Comparison of ENCODE assay signal across 1 cellular context in the genomic region with DNA sequence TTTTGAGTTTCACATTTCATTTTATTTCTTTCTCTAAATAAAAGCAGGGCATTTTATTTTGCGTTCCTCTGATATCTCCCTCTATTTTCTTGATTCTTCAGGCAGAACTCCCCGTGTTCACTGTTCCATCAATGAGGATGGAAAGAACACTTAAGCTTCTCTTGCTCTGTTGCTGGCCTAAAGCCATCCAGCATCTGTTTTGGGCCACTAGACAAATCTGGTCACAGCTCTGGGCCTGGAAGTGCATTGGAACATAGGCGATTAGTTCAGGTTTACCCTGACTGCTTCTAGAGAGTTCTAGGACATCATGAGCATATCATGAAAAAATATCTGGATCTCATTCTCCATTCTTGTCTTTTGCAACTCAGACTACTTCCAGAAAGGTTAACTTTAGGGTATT.
TF ChIP-seq lines count a peak whose summit lies in the region.

No MANE protein-coding gene starts in this region.

TF ChIP-seq in GM23338, 12 proteins besides CTCF, POLR2A, EP300 and RAD21:
- TF ChIP-seq, protein P1, sequence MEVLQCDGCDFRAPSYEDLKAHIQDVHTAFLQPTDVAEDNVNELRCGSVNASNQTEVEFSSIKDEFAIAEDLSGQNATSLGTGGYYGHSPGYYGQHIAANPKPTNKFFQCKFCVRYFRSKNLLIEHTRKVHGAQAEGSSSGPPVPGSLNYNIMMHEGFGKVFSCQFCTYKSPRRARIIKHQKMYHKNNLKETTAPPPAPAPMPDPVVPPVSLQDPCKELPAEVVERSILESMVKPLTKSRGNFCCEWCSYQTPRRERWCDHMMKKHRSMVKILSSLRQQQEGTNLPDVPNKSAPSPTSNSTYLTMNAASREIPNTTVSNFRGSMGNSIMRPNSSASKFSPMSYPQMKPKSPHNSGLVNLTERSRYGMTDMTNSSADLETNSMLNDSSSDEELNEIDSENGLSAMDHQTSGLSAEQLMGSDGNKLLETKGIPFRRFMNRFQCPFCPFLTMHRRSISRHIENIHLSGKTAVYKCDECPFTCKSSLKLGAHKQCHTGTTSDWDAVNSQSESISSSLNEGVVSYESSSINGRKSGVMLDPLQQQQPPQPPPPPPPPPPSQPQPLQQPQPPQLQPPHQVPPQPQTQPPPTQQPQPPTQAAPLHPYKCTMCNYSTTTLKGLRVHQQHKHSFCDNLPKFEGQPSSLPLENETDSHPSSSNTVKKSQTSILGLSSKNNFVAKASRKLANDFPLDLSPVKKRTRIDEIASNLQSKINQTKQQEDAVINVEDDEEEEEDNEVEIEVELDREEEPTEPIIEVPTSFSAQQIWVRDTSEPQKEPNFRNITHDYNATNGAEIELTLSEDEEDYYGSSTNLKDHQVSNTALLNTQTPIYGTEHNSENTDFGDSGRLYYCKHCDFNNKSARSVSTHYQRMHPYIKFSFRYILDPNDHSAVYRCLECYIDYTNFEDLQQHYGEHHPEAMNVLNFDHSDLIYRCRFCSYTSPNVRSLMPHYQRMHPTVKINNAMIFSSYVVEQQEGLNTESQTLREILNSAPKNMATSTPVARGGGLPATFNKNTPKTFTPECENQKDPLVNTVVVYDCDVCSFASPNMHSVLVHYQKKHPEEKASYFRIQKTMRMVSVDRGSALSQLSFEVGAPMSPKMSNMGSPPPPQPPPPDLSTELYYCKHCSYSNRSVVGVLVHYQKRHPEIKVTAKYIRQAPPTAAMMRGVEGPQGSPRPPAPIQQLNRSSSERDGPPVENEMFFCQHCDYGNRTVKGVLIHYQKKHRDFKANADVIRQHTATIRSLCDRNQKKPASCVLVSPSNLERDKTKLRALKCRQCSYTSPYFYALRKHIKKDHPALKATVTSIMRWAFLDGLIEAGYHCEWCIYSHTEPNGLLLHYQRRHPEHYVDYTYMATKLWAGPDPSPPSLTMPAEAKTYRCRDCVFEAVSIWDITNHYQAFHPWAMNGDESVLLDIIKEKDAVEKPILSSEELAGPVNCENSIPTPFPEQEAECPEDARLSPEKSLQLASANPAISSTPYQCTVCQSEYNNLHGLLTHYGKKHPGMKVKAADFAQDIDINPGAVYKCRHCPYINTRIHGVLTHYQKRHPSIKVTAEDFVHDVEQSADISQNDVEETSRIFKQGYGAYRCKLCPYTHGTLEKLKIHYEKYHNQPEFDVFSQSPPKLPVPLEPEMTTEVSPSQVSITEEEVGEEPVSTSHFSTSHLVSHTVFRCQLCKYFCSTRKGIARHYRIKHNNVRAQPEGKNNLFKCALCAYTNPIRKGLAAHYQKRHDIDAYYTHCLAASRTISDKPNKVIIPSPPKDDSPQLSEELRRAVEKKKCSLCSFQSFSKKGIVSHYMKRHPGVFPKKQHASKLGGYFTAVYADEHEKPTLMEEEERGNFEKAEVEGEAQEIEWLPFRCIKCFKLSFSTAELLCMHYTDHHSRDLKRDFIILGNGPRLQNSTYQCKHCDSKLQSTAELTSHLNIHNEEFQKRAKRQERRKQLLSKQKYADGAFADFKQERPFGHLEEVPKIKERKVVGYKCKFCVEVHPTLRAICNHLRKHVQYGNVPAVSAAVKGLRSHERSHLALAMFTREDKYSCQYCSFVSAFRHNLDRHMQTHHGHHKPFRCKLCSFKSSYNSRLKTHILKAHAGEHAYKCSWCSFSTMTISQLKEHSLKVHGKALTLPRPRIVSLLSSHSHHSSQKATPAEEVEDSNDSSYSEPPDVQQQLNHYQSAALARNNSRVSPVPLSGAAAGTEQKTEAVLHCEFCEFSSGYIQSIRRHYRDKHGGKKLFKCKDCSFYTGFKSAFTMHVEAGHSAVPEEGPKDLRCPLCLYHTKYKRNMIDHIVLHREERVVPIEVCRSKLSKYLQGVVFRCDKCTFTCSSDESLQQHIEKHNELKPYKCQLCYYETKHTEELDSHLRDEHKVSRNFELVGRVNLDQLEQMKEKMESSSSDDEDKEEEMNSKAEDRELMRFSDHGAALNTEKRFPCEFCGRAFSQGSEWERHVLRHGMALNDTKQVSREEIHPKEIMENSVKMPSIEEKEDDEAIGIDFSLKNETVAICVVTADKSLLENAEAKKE (CRISPR knock-in tag; IDR thresholded peaks at IDR 0.05): no peak
- TF ChIP-seq STAT1 (IDR thresholded peaks at IDR 0.05; ENCODE audit: unreplicated experiment): no peak
- TF ChIP-seq POLR2AphosphoS5 (IDR thresholded peaks at IDR 0.05; ENCODE audit: low read depth): no peak
- TF ChIP-seq, protein P2, sequence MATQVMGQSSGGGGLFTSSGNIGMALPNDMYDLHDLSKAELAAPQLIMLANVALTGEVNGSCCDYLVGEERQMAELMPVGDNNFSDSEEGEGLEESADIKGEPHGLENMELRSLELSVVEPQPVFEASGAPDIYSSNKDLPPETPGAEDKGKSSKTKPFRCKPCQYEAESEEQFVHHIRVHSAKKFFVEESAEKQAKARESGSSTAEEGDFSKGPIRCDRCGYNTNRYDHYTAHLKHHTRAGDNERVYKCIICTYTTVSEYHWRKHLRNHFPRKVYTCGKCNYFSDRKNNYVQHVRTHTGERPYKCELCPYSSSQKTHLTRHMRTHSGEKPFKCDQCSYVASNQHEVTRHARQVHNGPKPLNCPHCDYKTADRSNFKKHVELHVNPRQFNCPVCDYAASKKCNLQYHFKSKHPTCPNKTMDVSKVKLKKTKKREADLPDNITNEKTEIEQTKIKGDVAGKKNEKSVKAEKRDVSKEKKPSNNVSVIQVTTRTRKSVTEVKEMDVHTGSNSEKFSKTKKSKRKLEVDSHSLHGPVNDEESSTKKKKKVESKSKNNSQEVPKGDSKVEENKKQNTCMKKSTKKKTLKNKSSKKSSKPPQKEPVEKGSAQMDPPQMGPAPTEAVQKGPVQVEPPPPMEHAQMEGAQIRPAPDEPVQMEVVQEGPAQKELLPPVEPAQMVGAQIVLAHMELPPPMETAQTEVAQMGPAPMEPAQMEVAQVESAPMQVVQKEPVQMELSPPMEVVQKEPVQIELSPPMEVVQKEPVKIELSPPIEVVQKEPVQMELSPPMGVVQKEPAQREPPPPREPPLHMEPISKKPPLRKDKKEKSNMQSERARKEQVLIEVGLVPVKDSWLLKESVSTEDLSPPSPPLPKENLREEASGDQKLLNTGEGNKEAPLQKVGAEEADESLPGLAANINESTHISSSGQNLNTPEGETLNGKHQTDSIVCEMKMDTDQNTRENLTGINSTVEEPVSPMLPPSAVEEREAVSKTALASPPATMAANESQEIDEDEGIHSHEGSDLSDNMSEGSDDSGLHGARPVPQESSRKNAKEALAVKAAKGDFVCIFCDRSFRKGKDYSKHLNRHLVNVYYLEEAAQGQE (IDR thresholded peaks at IDR 0.05; ENCODE audit: unreplicated experiment): no peak
TF ChIP-seq in GM23338: peak in this region for 0.
